ENCODE assay signal across 10 cellular contexts in the genomic region with DNA sequence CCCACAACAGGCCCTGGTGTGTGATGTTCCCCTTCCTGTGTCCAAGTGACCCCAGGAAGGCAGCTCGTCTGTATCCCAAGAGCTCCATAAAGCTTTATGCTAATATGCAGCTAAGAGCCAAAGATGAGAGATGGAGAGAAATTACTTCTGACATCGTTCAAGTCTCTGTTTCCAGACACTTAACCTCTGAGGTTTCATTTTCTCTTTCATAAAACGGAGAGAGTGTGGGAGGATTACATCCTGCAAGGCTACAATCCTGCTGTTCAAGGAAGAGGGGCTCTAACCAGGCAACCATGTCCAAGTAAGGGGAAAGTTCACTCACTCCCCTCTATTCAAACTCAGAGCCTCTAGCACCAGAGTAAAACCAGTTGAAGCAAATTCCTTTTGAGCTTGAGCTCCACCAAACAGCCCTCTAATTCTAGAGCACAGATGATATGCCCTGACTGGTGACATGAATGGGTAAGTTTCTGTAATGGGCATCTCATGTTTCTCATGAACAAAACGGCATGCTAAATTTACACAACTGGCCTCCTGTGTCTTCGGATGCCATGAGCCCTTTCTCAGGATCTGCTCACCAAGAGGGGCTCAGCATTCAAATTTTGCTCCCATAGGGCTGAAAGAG.
A peak's percentile ranks its signal among the peaks of the same experiment; 100 is the strongest.
DNase-seq lines count a peak whose midpoint lies in the region; ATAC-seq and TF ChIP-seq lines count a peak whose summit lies in the region.
"Had no signal": no experiment of that assay in that cellular context is flagged by ENCODE, and none has a peak within 500 bp of the region (broad histone marks: within the 10 kb centered on the region; RNA-seq: fewer than 3 reads in every experiment).

No MANE protein-coding gene starts in this region.

- H2BK12ac ChIP-seq in neuronal stem cell (ENCODE audit: low read length), result peak overlapping the region; percentile 11

- no peaks in the 10 kb centered on the region for H3K79me1 ChIP-seq in neuronal stem cell (ENCODE audit: low read depth, low read length)

- no peak overlapping the region for H2BK15ac ChIP-seq in neuronal stem cell (ENCODE audit: low read length)

- no peak for TF ChIP-seq CTCF in GM13977 (IDR thresholded peaks at IDR 0.05; ENCODE audit: extremely low read depth, insufficient read depth, missing control alignments)

- H4K91ac ChIP-seq in neuronal stem cell (ENCODE audit: low read depth, low read length, poor library complexity), result no peak overlapping the region

- POLR2A ChIA-PET in activated CD4-positive, alpha-beta T cell treated with anti-CD3 and anti-CD28 coated beads, Interleukin-2, amount 10 ng/mL, durations not matched to agents 7 days and 5 days (lab: Charles Lee), result interaction anchor here (1.2 kb wide), 1 partner anchor 851 kb away, joined by 3 read pairs; a partner anchor contains a TSS

- DNase-seq in activated CD4-positive, alpha-beta T cell treated with anti-CD3 and anti-CD28 coated beads, Interleukin-2, amount 10 ng/mL, durations not matched to agents 7 days and 5 days, result no peak
- DNase-seq in activated CD4-positive, alpha-beta T cell treated with anti-CD3 and anti-CD28 coated beads for 1 hour, result no peak
- DNase-seq in NAMALWA (ENCODE audit: low spot score) (peak; percentile 1), neuronal stem cell (ENCODE audit: low spot score) (no peak), GM13977 (ENCODE audit: low spot score) (no peak), MV-4-11 (lab: John Stamatoyannopoulos, UW) (no peak)
- DNase-seq: immature natural killer cell, pancreas had no signal

- peak overlapping the region; percentile 73 for H3K27ac Mint-ChIP-seq in activated CD4-positive, alpha-beta T cell treated with anti-CD3 and anti-CD28 coated beads, Interleukin-2, amount 10 ng/mL, durations not matched to agents 7 days and 5 days
- H3K27ac Mint-ChIP-seq: immature natural killer cell had no signal

- H3K4ac ChIP-seq in neuronal stem cell (ENCODE audit: low read length), result no peak overlapping the region

- no peak overlapping the region for H4K8ac ChIP-seq in neuronal stem cell (ENCODE audit: low read depth, low read length)

- CTCF ChIA-PET in activated CD4-positive, alpha-beta T cell treated with anti-CD3 and anti-CD28 coated beads, Interleukin-2, amount 10 ng/mL, durations not matched to agents 7 days and 5 days (lab: Charles Lee), result no interaction called here

- no peaks in the 10 kb centered on the region for H3K27me3 ChIP-seq in neuronal stem cell (ENCODE audit: control insufficient read depth in 3 of 3, insufficient read depth in 3 of 3, low read depth in 1 of 3, low read length in 3 of 3)
- H3K27me3 ChIP-seq: pancreas had no signal

- H3K4me2 ChIP-seq in neuronal stem cell (ENCODE audit: insufficient read depth, low read length, poor library complexity, severe bottlenecking), result no peak overlapping the region

- peaks cover 0 to 12% of the 10 kb centered on the region in 2 donors for H3K4me1 ChIP-seq in neuronal stem cell (ENCODE audit: control insufficient read depth in 2 of 2, insufficient read depth in 1 of 2, low read depth in 1 of 2, low read length in 2 of 2)
- H3K4me1 ChIP-seq: pancreas had no signal

- no peak overlapping the region for H3K4me3 ChIP-seq in neuronal stem cell (ENCODE audit: low read length in 2 of 2)
- H3K4me3 ChIP-seq: pancreas had no signal

- H3K4me3 Mint-ChIP-seq in activated CD4-positive, alpha-beta T cell treated with anti-CD3 and anti-CD28 coated beads, Interleukin-2, amount 10 ng/mL, durations not matched to agents 7 days and 5 days, result peak overlapping the region; percentile 47

- no CpG with 5 or more reads among the region's 5 CpGs for WGBS in neuronal stem cell (ENCODE audit: extremely low coverage in 2 of 2, insufficient read length in 2 of 2, insufficient replicate concordance in 1 of 2), 2 donors

- H3K27ac ChIP-seq in neuronal stem cell (replicated peaks; ENCODE audit: low read length), result no peak overlapping the region
- H3K27ac ChIP-seq: pancreas had no signal

- in situ Hi-C loops in GM13977 (cut with MboI; ENCODE audit: low pct_unique_long_range_greater_than_20kb, low sequenced_read_pairs, unreplicated experiment), result no loop called here

- no peaks in the 10 kb centered on the region for H3K36me3 ChIP-seq in neuronal stem cell (replicated peaks in 1 of 2; ENCODE audit: control insufficient read depth in 2 of 2, insufficient read depth in 2 of 2, low read length in 2 of 2)
- H3K36me3 ChIP-seq: pancreas had no signal

- no peak overlapping the region for H3K14ac ChIP-seq in neuronal stem cell (ENCODE audit: low read length)

- H2AFZ ChIP-seq in neuronal stem cell (ENCODE audit: low read length), result no peak overlapping the region

- no peaks in the 10 kb centered on the region for H3K27me3 Mint-ChIP-seq in activated CD4-positive, alpha-beta T cell treated with anti-CD3 and anti-CD28 coated beads, Interleukin-2, amount 10 ng/mL, durations not matched to agents 7 days and 5 days

- no peaks in the 10 kb centered on the region for H3K9me3 Mint-ChIP-seq in activated CD4-positive, alpha-beta T cell treated with anti-CD3 and anti-CD28 coated beads, Interleukin-2, amount 10 ng/mL, durations not matched to agents 7 days and 5 days

- H3K23ac ChIP-seq in neuronal stem cell (ENCODE audit: low read depth, low read length, poor library complexity), result no peak overlapping the region

- peaks cover 0 to 2% of the 10 kb centered on the region in 2 donors for H3K9me3 ChIP-seq in neuronal stem cell (replicated peaks in 1 of 2; ENCODE audit: control insufficient read depth in 2 of 2, insufficient read depth in 1 of 2, low read depth in 1 of 2, low read length in 2 of 2)
- H3K9me3 ChIP-seq: pancreas had no signal

- no peak overlapping the region for H2BK120ac ChIP-seq in neuronal stem cell (ENCODE audit: low read depth, low read length)

- ATAC-seq in GM21723 (IDR thresholded peaks at IDR 0.05; ENCODE audit: unreplicated experiment), result peak; percentile 80
- ATAC-seq in HG03039 (IDR thresholded peaks at IDR 0.05; ENCODE audit: unreplicated experiment), result no peak
- ATAC-seq: pancreas had no signal

- no peak overlapping the region for H2AK5ac ChIP-seq in neuronal stem cell (ENCODE audit: low read depth, low read length)

- H3K9ac ChIP-seq in neuronal stem cell (ENCODE audit: low read depth, low read length, poor library complexity), result no peak overlapping the region

- H2BK5ac ChIP-seq in neuronal stem cell (ENCODE audit: low read length), result no peak overlapping the region

- no peak overlapping the region for H3K18ac ChIP-seq in neuronal stem cell (ENCODE audit: low read length)

- H3K4me1 Mint-ChIP-seq in activated CD4-positive, alpha-beta T cell treated with anti-CD3 and anti-CD28 coated beads, Interleukin-2, amount 10 ng/mL, durations not matched to agents 7 days and 5 days, result peaks cover 12% of the 10 kb centered on the region
- H3K4me1 Mint-ChIP-seq: immature natural killer cell had no signal

- no peaks in the 10 kb centered on the region for H3K36me3 Mint-ChIP-seq in activated CD4-positive, alpha-beta T cell treated with anti-CD3 and anti-CD28 coated beads, Interleukin-2, amount 10 ng/mL, durations not matched to agents 7 days and 5 days (ENCODE audit: low read depth)
- H3K36me3 Mint-ChIP-seq: immature natural killer cell had no signal
